Comparison of ENCODE assay signal across 24 cellular contexts in the genomic region with DNA sequence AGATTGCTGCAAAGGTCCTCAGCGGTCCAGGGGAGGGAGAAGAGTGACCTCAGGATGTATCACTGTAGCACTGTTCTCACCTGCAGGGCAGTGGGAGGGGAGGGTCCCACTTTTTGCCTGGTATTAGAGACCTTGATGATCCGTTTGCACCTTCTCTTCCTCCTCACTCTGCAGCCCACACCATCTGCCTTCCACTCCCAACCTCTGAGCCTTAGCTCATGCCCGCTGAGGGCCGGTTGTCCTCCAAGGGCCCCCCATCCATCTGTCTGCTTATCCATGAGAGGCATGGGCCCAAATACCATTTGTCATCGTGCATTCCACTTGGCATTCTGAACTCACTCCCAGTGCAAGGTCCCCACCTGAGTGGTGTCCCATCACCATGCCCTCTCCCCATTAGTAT.
DNase-seq lines count a peak whose midpoint lies in the region; ATAC-seq and TF ChIP-seq lines count a peak whose summit lies in the region.
"Had no signal": no experiment of that assay in that cellular context is flagged by ENCODE, and none has a peak within 500 bp of the region (broad histone marks: within the 10 kb centered on the region; RNA-seq: fewer than 3 reads in every experiment).

No MANE protein-coding gene starts in this region.

- no peak overlapping the region for H4K91ac ChIP-seq in IMR-90 (ENCODE audit: insufficient read depth, low read depth, low read length)

- no peaks in the 10 kb centered on the region for H3K4me1 Mint-ChIP-seq in chondrocyte (ENCODE audit: low read depth)
- H3K4me1 Mint-ChIP-seq in progenitor cell of endocrine pancreas (ENCODE audit: low read depth): no peaks in the 10 kb centered on the region
- no peaks in the 10 kb centered on the region for H3K4me1 Mint-ChIP-seq in WTC11
- H3K4me1 Mint-ChIP-seq: CD14-positive monocyte; CD4-positive, alpha-beta memory T cell; CD8-positive, alpha-beta memory T cell had no signal

- no peak overlapping the region for H3K27ac ChIP-seq in IMR-90 (ENCODE audit: insufficient read depth, low read length)
- H3K27ac ChIP-seq: BLaER1 had no signal

- H3K18ac ChIP-seq in IMR-90 (ENCODE audit: low read depth, low read length): no peak overlapping the region

- DNase-seq in IMR-90 (no peak), chondrocyte (ENCODE audit: low spot score) (peak; percentile 41), progenitor cell of endocrine pancreas (ENCODE audit: low spot score, unreplicated experiment) (no peak), WTC11 (ENCODE audit: low spot score) (no peak)
- DNase-seq: 8988T; ACHN; C1 segment of cervical spinal cord; CD4-positive, alpha-beta memory T cell; CD4-positive, CD25-positive, alpha-beta regulatory T cell; COR-L47; DMS 273 treated with DMSO at 0.1 percent for 48 hours; DMS153; DMS53; DMS79; DND-41; EL; GDM1 had no signal

- no peaks in the 10 kb centered on the region for H3K79me1 ChIP-seq in IMR-90 (ENCODE audit: low read depth in 1 of 2, low read length in 2 of 2)

- no peak overlapping the region for H2BK5ac ChIP-seq in IMR-90 (ENCODE audit: low read depth, low read length, poor library complexity, severe bottlenecking)

- H2AK5ac ChIP-seq in IMR-90 (ENCODE audit: low read depth, low read length): no peak overlapping the region

- TF ChIP-seq RAD21 in IMR-90 (IDR thresholded peaks at IDR 0.05; ENCODE audit: low read length): no peak

- H4K5ac ChIP-seq in IMR-90 (ENCODE audit: low read depth, low read length): no peak overlapping the region

- H2BK120ac ChIP-seq in IMR-90 (ENCODE audit: low read depth, low read length): no peak overlapping the region

- no peak overlapping the region for H3K4me2 ChIP-seq in IMR-90 (ENCODE audit: low read depth, low read length)
- H3K4me2 ChIP-seq: BLaER1 had no signal

- 13% methylated on average over 1 of the region's 5 CpGs; no CpG with 5 or more reads in 1 of the 2 experiments for WGBS in IMR-90 (ENCODE audit: extremely low coverage in 2 of 2, insufficient read length in 1 of 2), 2 experiments

- CTCF ChIA-PET in IMR-90 (lab: Yijun Ruan, JAX): no interaction called here
- CTCF ChIA-PET in WTC11 (lab: Charles Lee): no interaction called here

- H3K9me3 Mint-ChIP-seq in chondrocyte (ENCODE audit: low read depth): no peaks in the 10 kb centered on the region
- no peaks in the 10 kb centered on the region for H3K9me3 Mint-ChIP-seq in progenitor cell of endocrine pancreas (ENCODE audit: low read depth)
- no peaks in the 10 kb centered on the region for H3K9me3 Mint-ChIP-seq in WTC11
- H3K9me3 Mint-ChIP-seq: CD4-positive, alpha-beta memory T cell; CD8-positive, alpha-beta memory T cell had no signal

- H3K4ac ChIP-seq in IMR-90 (ENCODE audit: low read depth, low read length): no peak overlapping the region

- dilution Hi-C loops in IMR-90 (cut with HindIII; ENCODE audit: low sequenced_read_pairs, unreplicated experiment): no loop called here

- H3K27me3 Mint-ChIP-seq in chondrocyte (ENCODE audit: low read depth): peaks cover 59% of the 10 kb centered on the region
- H3K27me3 Mint-ChIP-seq in progenitor cell of endocrine pancreas: peaks cover 29% of the 10 kb centered on the region
- no peaks in the 10 kb centered on the region; the same call in 1 of the 2 replicates for H3K27me3 Mint-ChIP-seq in WTC11 (ENCODE audit: low read depth)
- H3K27me3 Mint-ChIP-seq: CD4-positive, CD25-positive, alpha-beta regulatory T cell had no signal

- H4K20me1 ChIP-seq in IMR-90 (ENCODE audit: insufficient read depth, low read length): no peaks in the 10 kb centered on the region
- H4K20me1 ChIP-seq: BLaER1 had no signal

- intact Hi-C loops in IMR-90 (cut with micrococcal nuclease): no loop called here

- POLR2A ChIA-PET in IMR-90 (lab: Charles Lee; ENCODE audit: unreplicated experiment) (no interaction called here), WTC11 (lab: Charles Lee) (no interaction called here)

- BruUV-seq in IMR-90 (replicated peaks; lab: Mats Ljungman, UMichigan): no TSS peak

- H2AFZ ChIP-seq in IMR-90 (replicated peaks; ENCODE audit: low read length, poor library complexity): no peak overlapping the region

- peak overlapping the region; percentile 63 for H2AK9ac ChIP-seq in IMR-90 (replicated peaks; ENCODE audit: low read depth, low read length, poor library complexity)

- no peak for ATAC-seq in IMR-90 (ENCODE audit: low read depth)
- no peak for ATAC-seq in HG03565 (IDR thresholded peaks at IDR 0.05; ENCODE audit: unreplicated experiment)
- no peak for ATAC-seq in WTC11
- no peak for ATAC-seq in GM18505 (IDR thresholded peaks at IDR 0.05; ENCODE audit: unreplicated experiment)
- ATAC-seq: GM12878 had no signal

- no peak for TF ChIP-seq POLR2A in IMR-90 (IDR thresholded peaks at IDR 0.05; ENCODE audit: low read depth, low read length)
- TF ChIP-seq POLR2A in GM18505 (IDR thresholded peaks at IDR 0.05; ENCODE audit: borderline replicate concordance, extremely low read depth, insufficient read depth, insufficient read length): no peak

- no peaks in the 10 kb centered on the region for H3K9me1 ChIP-seq in IMR-90 (ENCODE audit: insufficient read depth, low read length)

- H2BK20ac ChIP-seq in IMR-90 (ENCODE audit: low read depth, low read length): no peak overlapping the region

- no peak overlapping the region for H4K8ac ChIP-seq in IMR-90 (ENCODE audit: low read depth in 2 of 2, low read length in 2 of 2)

- no peaks in the 10 kb centered on the region for H3K4me1 ChIP-seq in IMR-90 (ENCODE audit: control insufficient read depth, insufficient read depth, low read length)
- H3K4me1 ChIP-seq: BLaER1 had no signal

- H3K4me3 ChIP-seq in IMR-90 (ENCODE audit: insufficient read depth, low read depth, low read length): no peak overlapping the region
- H3K4me3 ChIP-seq: BLaER1, GM12878 had no signal

- H3K14ac ChIP-seq in IMR-90 (replicated peaks; ENCODE audit: low read depth, low read length): no peak overlapping the region

- no peak overlapping the region for H3K56ac ChIP-seq in IMR-90 (ENCODE audit: extremely low read depth, insufficient read depth, low read length)

- no peak overlapping the region for H3K23ac ChIP-seq in IMR-90 (ENCODE audit: low read depth, low read length)

- no peaks in the 10 kb centered on the region for H3K9me3 ChIP-seq in IMR-90 (ENCODE audit: control insufficient read depth, insufficient read depth, low read length)
- H3K9me3 ChIP-seq: BE2C, BLaER1 had no signal

- in situ Hi-C loops in IMR-90 (cut with MboI; ENCODE audit: low sequenced_read_pairs): no loop called here

- H3K9ac ChIP-seq in IMR-90 (ENCODE audit: low read depth, low read length): no peak overlapping the region
- H3K9ac ChIP-seq: BLaER1 had no signal

- no peak overlapping the region for H3K4me3 Mint-ChIP-seq in chondrocyte (ENCODE audit: unreplicated experiment)
- no peak overlapping the region for H3K4me3 Mint-ChIP-seq in progenitor cell of endocrine pancreas (ENCODE audit: low read depth)
- no peak overlapping the region for H3K4me3 Mint-ChIP-seq in WTC11
- H3K4me3 Mint-ChIP-seq: CD14-positive monocyte; CD4-positive, alpha-beta memory T cell; CD4-positive, CD25-positive, alpha-beta regulatory T cell; CD8-positive, alpha-beta memory T cell had no signal

- H3K36me3 ChIP-seq in IMR-90 (ENCODE audit: control insufficient read depth, insufficient read depth, low read length): no peaks in the 10 kb centered on the region
- H3K36me3 ChIP-seq: BE2C, BLaER1 had no signal

- peaks cover 39% of the 10 kb centered on the region for H3K27me3 ChIP-seq in IMR-90 (ENCODE audit: control insufficient read depth, insufficient read depth, low read length)
- H3K27me3 ChIP-seq: BE2C, BLaER1 had no signal

- TF ChIP-seq CTCF in IMR-90 (conservative IDR thresholded peaks at IDR 0.05; ENCODE audit: low read depth, low read length) (no peak), chondrocyte (IDR thresholded peaks at IDR 0.05) (no peak), progenitor cell of endocrine pancreas (IDR thresholded peaks at IDR 0.05; ENCODE audit: unreplicated experiment) (no peak), WTC11 (IDR thresholded peaks at IDR 0.05) (no peak)

- H3K27ac Mint-ChIP-seq in chondrocyte (ENCODE audit: unreplicated experiment) (no peak overlapping the region), progenitor cell of endocrine pancreas (peak overlapping the region; percentile 34), WTC11 (no peak overlapping the region)
- H3K27ac Mint-ChIP-seq: CD14-positive monocyte; CD4-positive, alpha-beta memory T cell; CD4-positive, CD25-positive, alpha-beta regulatory T cell; CD8-positive, alpha-beta memory T cell had no signal

- no peaks in the 10 kb centered on the region for H3K36me3 Mint-ChIP-seq in chondrocyte (ENCODE audit: low read depth)
- no peaks in the 10 kb centered on the region for H3K36me3 Mint-ChIP-seq in progenitor cell of endocrine pancreas (ENCODE audit: insufficient read depth)
- no peaks in the 10 kb centered on the region for H3K36me3 Mint-ChIP-seq in WTC11
- H3K36me3 Mint-ChIP-seq: CD14-positive monocyte; CD4-positive, alpha-beta memory T cell; CD4-positive, CD25-positive, alpha-beta regulatory T cell; CD8-positive, alpha-beta memory T cell had no signal

- no peak overlapping the region for H2BK15ac ChIP-seq in IMR-90 (ENCODE audit: low read depth, low read length)

TF ChIP-seq in IMR-90, 13 proteins besides CTCF, POLR2A, EP300 and RAD21 (continues in another document):
- TF ChIP-seq ELK1 (IDR thresholded peaks at IDR 0.05; ENCODE audit: borderline replicate concordance, low read depth, low read length) (no peak), NFE2L2 (IDR thresholded peaks at IDR 0.05; ENCODE audit: low read depth, low read length) (no peak)

TF ChIP-seq in WTC11, 78 proteins besides CTCF, POLR2A, EP300 and RAD21:
- no peak for TF ChIP-seq ZNF423 (CRISPR knock-in tag; IDR thresholded peaks at IDR 0.05)
TF ChIP-seq in WTC11: peak in this region for 0.
